Comparison of ENCODE assay signal across 27 cellular contexts in genomic region chr11:113026778-113027177, GRCh38.
"Had no signal": no experiment of that assay in that cellular context is flagged by ENCODE, and none has a peak within 500 bp of the region (broad histone marks: within the 10 kb centered on the region; RNA-seq: fewer than 3 reads in every experiment).

No MANE protein-coding gene starts in this region.

- H3K4me3 Mint-ChIP-seq: immature natural killer cell; naive B cell; natural killer cell; nephron progenitor cell; neural progenitor cell; stimulated activated naive B cell treated with anti-CD40 and anti-IgM and Interleukin-4, amounts not matched to agents 10 μg/mL and 1 μg/mL and 100 μg/mL, for 72 hours had no signal

- H3K9me3 Mint-ChIP-seq: immature natural killer cell; natural killer cell; stimulated activated naive B cell treated with anti-CD40 and anti-IgM and Interleukin-4, amounts not matched to agents 10 μg/mL and 1 μg/mL and 100 μg/mL, for 72 hours had no signal

- H3K4me1 Mint-ChIP-seq: naive B cell; neural progenitor cell; stimulated activated naive B cell treated with anti-CD40 and anti-IgM and Interleukin-4, amounts not matched to agents 10 μg/mL and 1 μg/mL and 100 μg/mL, for 72 hours had no signal

- H3K36me3 Mint-ChIP-seq: immature natural killer cell; naive B cell; natural killer cell; neural progenitor cell; stimulated activated naive B cell treated with anti-CD40 and anti-IgM and Interleukin-4, amounts not matched to agents 10 μg/mL and 1 μg/mL and 100 μg/mL, for 72 hours had no signal

- ATAC-seq: left colon; left lung; natural killer cell; sciatic nerve; stimulated activated naive B cell treated with anti-CD40 and anti-IgM and Interleukin-4, amounts not matched to agents 10 μg/mL and 1 μg/mL and 100 μg/mL, for 72 hours; stimulated activated naive CD8-positive, alpha-beta T cell treated with anti-CD3 and anti-CD28 coated beads, Interleukin-15, Interleukin-2, amounts not matched to agents 100 U/mL and 50 U/mL, for 24 hours had no signal

- H3K27me3 Mint-ChIP-seq: stimulated activated naive B cell treated with anti-CD40 and anti-IgM and Interleukin-4, amounts not matched to agents 10 μg/mL and 1 μg/mL and 100 μg/mL, for 72 hours had no signal

- H3K27ac Mint-ChIP-seq: natural killer cell; nephron progenitor cell; neural progenitor cell; progenitor cell of endocrine pancreas; stimulated activated naive B cell treated with anti-CD40 and anti-IgM and Interleukin-4, amounts not matched to agents 10 μg/mL and 1 μg/mL and 100 μg/mL, for 72 hours had no signal

- DNase-seq: head of caudate nucleus; hypothalamus; immature natural killer cell; kidney; left colon; left lung; mesendoderm; naive B cell; natural killer cell; nephron progenitor cell; occipital lobe; ovary; right cardiac atrium; stimulated activated CD4-positive, alpha-beta T cell treated with anti-CD3 and anti-CD28 coated beads, Interleukin-12 subunit alpha, Interleukin-12 subunit beta, amount 100 ng/mL, for 4 hours; stimulated activated CD4-positive, alpha-beta T cell treated with anti-CD3 and anti-CD28 coated beads, Interleukin-15, amount 100 ng/mL, for 24 hours; stimulated activated CD4-positive, alpha-beta T cell treated with anti-CD3 and anti-CD28 coated beads, Interleukin-2, amount 100 ng/mL, for 24 hours; stimulated activated CD4-positive, alpha-beta T cell treated with anti-CD3 and anti-CD28 coated beads, Interleukin-4, amount 100 ng/mL, for 1 hour; stimulated activated naive B cell treated with anti-CD40 and anti-IgM and Interleukin-4, amounts not matched to agents 10 μg/mL and 1 μg/mL and 100 μg/mL, for 72 hours; stimulated activated naive CD8-positive, alpha-beta T cell treated with anti-CD3 and anti-CD28 coated beads, Interleukin-15, Interleukin-2, amounts not matched to agents 100 U/mL and 50 U/mL, for 24 hours; stomach; testis; thyroid gland; transverse colon; upper lobe of left lung had no signal
